ENCODE assay signal across 8 cellular contexts in the genomic region with DNA sequence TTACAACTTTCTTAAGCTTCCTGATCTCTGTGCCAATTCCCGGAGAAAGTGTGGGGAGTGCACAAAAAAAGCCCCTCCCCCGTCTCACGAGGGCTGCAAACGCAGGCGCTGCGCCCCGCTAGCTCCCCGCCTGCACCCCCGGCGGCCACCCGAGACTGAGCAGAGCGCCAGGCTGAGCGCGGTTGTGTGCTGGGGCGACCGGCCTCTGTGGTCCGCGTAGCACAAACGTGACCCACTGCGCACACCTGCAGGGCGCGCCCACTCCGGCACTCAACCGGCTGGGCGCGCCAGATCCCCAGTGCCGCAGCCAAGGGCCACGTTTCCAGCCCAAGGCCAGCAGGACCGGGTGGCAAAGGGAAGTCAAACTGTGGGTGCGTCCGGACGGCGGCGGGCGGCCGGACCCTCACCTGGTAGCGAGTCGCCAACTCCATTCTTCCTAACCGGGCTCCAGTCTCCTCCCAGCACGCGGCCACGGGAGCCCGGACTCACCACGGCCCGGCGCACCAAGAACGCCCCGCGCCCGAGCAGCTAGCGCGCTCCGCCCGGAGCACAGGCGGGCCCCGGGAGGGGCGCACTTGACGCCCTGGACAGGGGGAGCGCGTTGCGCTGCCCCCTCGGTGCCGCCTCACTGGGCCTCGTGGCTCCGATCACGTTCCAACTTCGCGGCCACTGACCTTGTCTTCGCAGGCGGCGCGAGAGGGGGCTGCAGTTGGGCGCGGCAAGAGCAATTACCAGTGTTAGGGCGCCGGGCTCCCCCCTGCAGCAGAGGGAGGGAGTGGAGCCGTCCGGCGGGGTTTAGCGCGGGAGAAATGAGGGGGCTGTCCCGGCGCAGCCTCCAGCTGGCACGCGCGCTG. TPM values are rescaled to one million over a fixed set of nuclear protein-coding genes. Genes with fewer than 3 reads are reported as not detected.
DNase-seq lines count a peak whose midpoint lies in the region; ATAC-seq and TF ChIP-seq lines count a peak whose summit lies in the region.

Gene CDCA7L, minus strand, starts transcription at position 526 of the 854 bp plus-strand sequence. Its CDS starts 95 bp downstream, at position 431.

- H3K27me3 Mint-ChIP-seq in IgD-negative memory B cell: no peaks in the 10 kb centered on the region

- H3K4me2 ChIP-seq in DOHH2 (ENCODE audit: low read length): peak within 1 kb of the TSS; percentile 81

- TF ChIP-seq CTCF in DOHH2 (IDR thresholded peaks at IDR 0.05; ENCODE audit: low read depth, low read length, poor library complexity, severe bottlenecking) (peak; percentile 27), tibial artery (IDR thresholded peaks at IDR 0.05) (no peak)

- intact Hi-C loops in tibial artery (cut with DNase I; ENCODE audit: low total_unique reads): no loop called here

- peak within 1 kb of the TSS; percentile 87 to 99 (median 98) for H3K4me3 Mint-ChIP-seq in IgD-negative memory B cell

- DNase-seq in RPMI7951 (ENCODE audit: low read depth) (peak; percentile 92), germinal center (ENCODE audit: low spot score) (peak; percentile 91), occipital lobe (lab: John Stamatoyannopoulos, UW) (no peak), tibial artery (peak; percentile 48 to 69)
- DNase-seq in activated naive CD4-positive, alpha-beta T cell treated with Interleukin-2 at 50 U/mL for 16 hours: peak; percentile 40

- no peaks in the 10 kb centered on the region for H3K36me3 Mint-ChIP-seq in IgD-negative memory B cell

- peaks cover 20% of the 10 kb centered on the region for H3K36me3 ChIP-seq in DOHH2 (ENCODE audit: control insufficient read depth, low read length)
- H3K36me3 ChIP-seq in tibial artery: no peaks in the 10 kb centered on the region

- H3K27ac ChIP-seq in DOHH2 (ENCODE audit: low read depth, low read length) (peak within 1 kb of the TSS; percentile 76), tibial artery (peak within 1 kb of the TSS; percentile 30 to 36)

- no peaks in the 10 kb centered on the region for H3K9me3 Mint-ChIP-seq in IgD-negative memory B cell

- H3K4me1 ChIP-seq in DOHH2 (ENCODE audit: control insufficient read depth, low read length): peaks cover 68% of the 10 kb centered on the region
- H3K4me1 ChIP-seq in tibial artery: peaks cover 0 to 22% (median 13%) of the 10 kb centered on the region in 4 donors

- H3K79me2 ChIP-seq in DOHH2 (ENCODE audit: control insufficient read depth, low read length): peaks cover 45% of the 10 kb centered on the region

- peak; percentile 87 for ATAC-seq in GM21717 (IDR thresholded peaks at IDR 0.05; ENCODE audit: unreplicated experiment)

- H3K4me1 Mint-ChIP-seq in IgD-negative memory B cell: peaks cover 43 to 57% (median 52%) of the 10 kb centered on the region in 3 donors

- peaks cover 20% of the 10 kb centered on the region for H3F3A ChIP-seq in DOHH2 (ENCODE audit: control insufficient read depth, insufficient read depth)

- H3K27me3 ChIP-seq in DOHH2 (ENCODE audit: control insufficient read depth, low read length) (no peaks in the 10 kb centered on the region), tibial artery (peaks cover 0 to 14% of the 10 kb centered on the region in 2 donors)

- H4K20me1 ChIP-seq in DOHH2 (ENCODE audit: control insufficient read depth, insufficient read depth, low read depth, low read length): peaks cover 17% of the 10 kb centered on the region

- peak within 1 kb of the TSS; percentile 78 for H3K4me3 ChIP-seq in DOHH2 (ENCODE audit: low read length)
- peak within 1 kb of the TSS; percentile 53 to 55 for H3K4me3 ChIP-seq in tibial artery

- H3K9me2 ChIP-seq in DOHH2 (replicated peaks; ENCODE audit: control insufficient read depth, low read length): no peaks in the 10 kb centered on the region

- peak within 1 kb of the TSS; percentile 97 for H3K27ac Mint-ChIP-seq in IgD-negative memory B cell

- H3K9me3 ChIP-seq in DOHH2 (ENCODE audit: control insufficient read depth, insufficient read depth, low read length) (no peaks in the 10 kb centered on the region), tibial artery (no peaks in the 10 kb centered on the region)

RNA-seq across cellular contexts. Expression of gene CDCA7L, which starts in this region (rescaled TPM):
- polyA plus RNA-seq in IgD-negative memory B cell: 128 TPM
- total RNA-seq in RPMI7951 (2014; rRNA removed; shearing (Covaris generic)): 65.6 and 66.2 TPM in 2 replicates
- total RNA-seq in occipital lobe: 26.7 TPM
